9 cellular contexts compared by ENCODE assay signal in the genomic region with DNA sequence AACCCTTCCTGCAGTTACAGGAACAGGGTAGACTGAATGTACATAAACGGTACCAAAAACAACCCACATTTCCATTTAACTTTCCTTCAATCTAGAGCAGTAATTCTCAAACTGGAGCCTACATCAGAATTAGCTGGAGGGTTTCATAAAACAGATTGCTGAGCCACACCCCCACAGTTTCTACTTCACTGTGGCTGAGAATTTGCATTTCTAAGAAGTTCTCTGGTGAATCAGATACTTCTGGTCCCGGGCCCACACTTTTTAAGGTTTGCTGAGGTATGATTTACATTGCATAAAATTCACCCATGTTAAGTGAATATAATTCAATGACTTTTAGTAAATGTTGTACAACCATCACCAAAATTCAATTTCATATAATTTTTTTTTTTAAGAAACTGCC.
DNase-seq lines count a peak whose midpoint lies in the region; ATAC-seq and TF ChIP-seq lines count a peak whose summit lies in the region.
"Had no signal": no experiment of that assay in that cellular context is flagged by ENCODE, and none has a peak within 500 bp of the region (broad histone marks: within the 10 kb centered on the region; RNA-seq: fewer than 3 reads in every experiment).

No MANE protein-coding gene starts in this region.

- peaks cover 8% of the 10 kb centered on the region for H3K4me1 Mint-ChIP-seq in endothelial cell (ENCODE audit: unreplicated experiment)

- H3K79me2 ChIP-seq in OCI-LY3 (ENCODE audit: low read length) = no peaks in the 10 kb centered on the region

- H3K36me3 Mint-ChIP-seq in endothelial cell (ENCODE audit: low read depth, unreplicated experiment) = peaks cover 4% of the 10 kb centered on the region

- H3K27ac ChIP-seq in OCI-LY3 (ENCODE audit: low read length) = no peak overlapping the region

- H3K9me3 Mint-ChIP-seq in endothelial cell (ENCODE audit: unreplicated experiment) = no peaks in the 10 kb centered on the region

- no peak overlapping the region for H3K4me3 Mint-ChIP-seq in endothelial cell (ENCODE audit: unreplicated experiment)
- H3K4me3 Mint-ChIP-seq: WTC11 had no signal

- H3K4me3 ChIP-seq in OCI-LY3 (ENCODE audit: low read length) = no peak overlapping the region

- H2AFZ ChIP-seq in OCI-LY3 (ENCODE audit: low read depth, low read length) = no peak overlapping the region

- no peaks in the 10 kb centered on the region; the same call in 1 of the 2 replicates for H4K20me1 ChIP-seq in OCI-LY3 (ENCODE audit: insufficient read depth, low read length)

- H3K9me3 ChIP-seq in OCI-LY3 (ENCODE audit: insufficient read depth, low read length) = no peaks in the 10 kb centered on the region

- no peaks in the 10 kb centered on the region for H3K27me3 Mint-ChIP-seq in endothelial cell (ENCODE audit: unreplicated experiment)

- H3K27ac Mint-ChIP-seq in endothelial cell (ENCODE audit: unreplicated experiment) = no peak overlapping the region

- H3K27me3 ChIP-seq in OCI-LY3 (ENCODE audit: low read depth, low read length) = no peaks in the 10 kb centered on the region

- H3K9ac ChIP-seq in OCI-LY3 (ENCODE audit: low read length) = no peak overlapping the region

- DNase-seq in GM10266 (ENCODE audit: extremely low spot score) = peak; percentile 23
- peak; percentile 65 for DNase-seq in putamen (ENCODE audit: low spot score)
- no peak for DNase-seq in C1 segment of cervical spinal cord (lab: John Stamatoyannopoulos, UW)
- no peak for DNase-seq in endothelial cell (ENCODE audit: low spot score)
- no peak for DNase-seq in NCI-H1694 treated with DMSO at 0.1 percent for 48 hours (lab: John Stamatoyannopoulos, UW)

- ATAC-seq in GM21390 (IDR thresholded peaks at IDR 0.05; ENCODE audit: unreplicated experiment) (peak; percentile 61), HG02588 (IDR thresholded peaks at IDR 0.05; ENCODE audit: unreplicated experiment) (no peak)
- ATAC-seq: WTC11 had no signal

- peak overlapping the region; percentile 21; the same call in 1 of the 2 replicates for H3K4me2 ChIP-seq in OCI-LY3 (ENCODE audit: low read length)

- TF ChIP-seq CTCF in GM10266 (IDR thresholded peaks at IDR 0.05; ENCODE audit: control insufficient read depth, insufficient read depth, low read depth, missing control alignments) = no peak
- no peak for TF ChIP-seq CTCF in OCI-LY3 (IDR thresholded peaks at IDR 0.05; ENCODE audit: low read depth, low read length)
- no peak for TF ChIP-seq CTCF in endothelial cell (IDR thresholded peaks at IDR 0.05; ENCODE audit: unreplicated experiment)

- H3K36me3 ChIP-seq in OCI-LY3 (replicated peaks; ENCODE audit: low read depth, low read length) = peaks cover 3% of the 10 kb centered on the region

- H3K4me1 ChIP-seq in OCI-LY3 (ENCODE audit: low read length) = peaks cover 17% of the 10 kb centered on the region

Comparison
In these comparisons a context has a peak if more than half of its experiments do, and no peak if none do; other contexts are left out.
1. DNase-seq: peak in GM10266 (single experiment) and putamen (single experiment); none in C1 segment of cervical spinal cord (0 of 14), endothelial cell (single experiment) and NCI-H1694 treated with DMSO at 0.1 percent for 48 hours (single experiment).